Comparison of ENCODE assay signal across 8 cellular contexts in genomic region chr14:106691601-106692291, GRCh38.
DNase-seq lines count a peak whose midpoint lies in the region; ATAC-seq and TF ChIP-seq lines count a peak whose summit lies in the region.

No MANE protein-coding gene starts in this region.

- TF ChIP-seq CTCF in A673 (conservative IDR thresholded peaks at IDR 0.05; ENCODE audit: low read depth, low read length): peak; percentile 58
- peak; percentile 70 for TF ChIP-seq CTCF in WERI-Rb-1 (IDR thresholded peaks at IDR 0.05; ENCODE audit: low read depth, low read length)

- BruUV-seq in A673 (replicated peaks; lab: Mats Ljungman, UMichigan): no TSS peak

- H3K27ac ChIP-seq in A673 (ENCODE audit: low read depth, low read length, poor library complexity, severe bottlenecking): no peak overlapping the region
- H3K27ac ChIP-seq in WERI-Rb-1: no peak overlapping the region

- CTCF ChIA-PET in A673 (lab: Charles Lee): interaction anchor here (0.7 kb wide), 1 partner anchor 30 kb away, joined by 9 read pairs; no protein-coding TSS in a partner anchor

- no peaks in the 10 kb centered on the region for H3K36me3 ChIP-seq in A673 (ENCODE audit: insufficient read depth, low read length, poor library complexity, severe bottlenecking)
- no peaks in the 10 kb centered on the region for H3K36me3 ChIP-seq in WERI-Rb-1

- peak; percentile 44 for ATAC-seq in GM18870 (IDR thresholded peaks at IDR 0.05; ENCODE audit: unreplicated experiment)
- peak; percentile 64 for ATAC-seq in HG03103 (IDR thresholded peaks at IDR 0.05; ENCODE audit: low read depth, unreplicated experiment)

- POLR2A ChIA-PET in A673 (lab: Charles Lee; ENCODE audit: low non-redundant PET): no interaction called here

- intact Hi-C loops in A673 (cut with micrococcal nuclease; ENCODE audit: unreplicated experiment): no loop called here

- H3K4me3 ChIP-seq in A673 (ENCODE audit: low read depth, low read length, poor library complexity, severe bottlenecking): no peak overlapping the region
- no peak overlapping the region for H3K4me3 ChIP-seq in WERI-Rb-1 (ENCODE audit: low read depth, low read length)

- H3K4me1 ChIP-seq in A673 (ENCODE audit: insufficient read depth, low read length, poor library complexity, severe bottlenecking): no peaks in the 10 kb centered on the region

- H3K9me3 ChIP-seq in A673 (ENCODE audit: low read depth, low read length, poor library complexity, severe bottlenecking): no peaks in the 10 kb centered on the region
- H3K9me3 ChIP-seq in WERI-Rb-1 (ENCODE audit: severe bottlenecking): no peaks in the 10 kb centered on the region

- H3K27me3 ChIP-seq in A673 (replicated peaks; ENCODE audit: insufficient read depth, low read depth, low read length, poor library complexity) (no peaks in the 10 kb centered on the region), WERI-Rb-1 (ENCODE audit: insufficient read depth, low read depth, severe bottlenecking) (peaks cover 8% of the 10 kb centered on the region)

- peak; percentile 45 for DNase-seq in A673 (ENCODE audit: low spot score)
- peak; percentile 25 for DNase-seq in WERI-Rb-1
- peak; percentile 0 for DNase-seq in dermis blood vessel endothelial cell
- peak; percentile 65 for DNase-seq in stimulated activated CD4-positive, alpha-beta T cell treated with anti-CD3 and anti-CD28 coated beads, Interleukin-4, amount 100 ng/mL, for 1 hour
- no peak for DNase-seq in LoVo (ENCODE audit: low spot score)
- DNase-seq in NCI-H187 treated with DMSO at 0.1 percent for 48 hours (lab: John Stamatoyannopoulos, UW): no peak

Comparison
In these comparisons a context has a peak if more than half of its experiments do, and no peak if none do; other contexts are left out.
1. DNase-seq: peak in A673 (single experiment), WERI-Rb-1 (single experiment), dermis blood vessel endothelial cell (single experiment) and stimulated activated CD4-positive, alpha-beta T cell treated with anti-CD3 and anti-CD28 coated beads, Interleukin-4, amount 100 ng/mL, for 1 hour (single experiment); none in LoVo (single experiment) and NCI-H187 treated with DMSO at 0.1 percent for 48 hours (single experiment).